27 cellular contexts compared by ENCODE assay signal in genomic region chr5:171470420-171470819, GRCh38.
"Had no signal": no experiment of that assay in that cellular context is flagged by ENCODE, and none has a peak within 500 bp of the region (broad histone marks: within the 10 kb centered on the region; RNA-seq: fewer than 3 reads in every experiment).

No MANE protein-coding gene starts in this region.

- H3K27me3 ChIP-seq: suprapubic skin, testis, thyroid gland, tibial artery, tibial nerve, transverse colon, upper lobe of left lung, upper lobe of right lung, uterus, vagina had no signal

- H3K4me3 ChIP-seq: stomach, suprapubic skin, testis, thoracic aorta, thyroid gland, tibial artery, tibial nerve, transverse colon, upper lobe of left lung, upper lobe of right lung, uterus, vagina had no signal

- H3K36me3 ChIP-seq: stomach, suprapubic skin, thoracic aorta, thyroid gland, tibial artery, tibial nerve, transverse colon, upper lobe of left lung, upper lobe of right lung, uterus, vagina had no signal

- DNase-seq: stimulated activated CD4-positive, alpha-beta T cell treated with anti-CD3 and anti-CD28 coated beads, Interleukin-2, amount 100 ng/mL, for 48 hours; stimulated activated CD4-positive, alpha-beta T cell treated with anti-CD3 and anti-CD28 coated beads, Interleukin-4, amount 100 ng/mL, for 1 hour; stimulated activated CD4-positive, alpha-beta T cell treated with anti-CD3 and anti-CD28 coated beads, Interleukin-4, amount 100 ng/mL, for 24 hours; stimulated activated CD4-positive, alpha-beta T cell treated with anti-CD3 and anti-CD28 coated beads, Interleukin-4, amount 100 ng/mL, for 4 hours; stimulated activated CD8-positive, alpha-beta memory T cell treated with anti-CD3 and anti-CD28 coated beads, Interleukin-4, amount 100 ng/mL, for 48 hours; stimulated activated naive B cell treated with anti-CD40 and anti-IgM and Interleukin-4, amounts not matched to agents 10 μg/mL and 1 μg/mL and 100 μg/mL, for 72 hours; stimulated activated naive CD4-positive, alpha-beta T cell; stimulated activated naive CD4-positive, alpha-beta T cell treated with Interleukin-2 at 50 U/mL for 16 hours; stimulated activated naive CD8-positive, alpha-beta T cell treated with anti-CD3 and anti-CD28 coated beads, Interleukin-15, amount 100 ng/mL, for 72 hours; stimulated activated naive CD8-positive, alpha-beta T cell treated with anti-CD3 and anti-CD28 coated beads, Interleukin-15, Interleukin-2, amounts not matched to agents 100 U/mL and 50 U/mL, for 24 hours; stomach; substantia nigra; testis; thyroid gland; tibial artery; transverse colon; trophoblast cell; upper lobe of left lung; upper lobe of right lung; uterus had no signal

- FAIRE-seq: urothelium cell line had no signal

- H3K27ac ChIP-seq: stomach, suprapubic skin, testis, thoracic aorta, thyroid gland, tibial artery, tibial nerve, transverse colon, upper lobe of left lung, upper lobe of right lung, uterus, vagina had no signal

- H3K4me1 ChIP-seq: stomach, suprapubic skin, testis, thyroid gland, tibial artery, tibial nerve, transverse colon, upper lobe of left lung, upper lobe of right lung, uterus, vagina had no signal

- ATAC-seq: stimulated activated effector memory CD8-positive, alpha-beta T cell treated with anti-CD3 and anti-CD28 coated beads, Interleukin-12 subunit alpha, Interleukin-12 subunit beta, amount 100 ng/mL, for 72 hours; stimulated activated memory B cell treated with anti-CD40 and anti-IgM and Interleukin-4, amounts not matched to agents 10 μg/mL and 1 μg/mL and 100 μg/mL, for 72 hours; stimulated activated naive B cell treated with anti-CD40 and anti-IgM and Interleukin-4, amounts not matched to agents 10 μg/mL and 1 μg/mL and 100 μg/mL, for 72 hours; stimulated activated naive CD8-positive, alpha-beta T cell treated with anti-CD3 and anti-CD28 coated beads, Interleukin-15, amount 100 ng/mL, for 72 hours; stimulated activated naive CD8-positive, alpha-beta T cell treated with anti-CD3 and anti-CD28 coated beads, Interleukin-15, Interleukin-2, amounts not matched to agents 100 U/mL and 50 U/mL, for 24 hours; upper lobe of right lung had no signal

- H3K9me3 ChIP-seq: stomach, suprapubic skin, testis, thoracic aorta, thyroid gland, tibial artery, transverse colon, upper lobe of left lung, upper lobe of right lung, uterus, vagina had no signal
